Comparison of ENCODE assay signal across 8 cellular contexts in genomic region chr5:65103674-65104035, GRCh38.
A peak's percentile ranks its signal among the peaks of the same experiment; 100 is the strongest.
DNase-seq lines count a peak whose midpoint lies in the region; ATAC-seq, FAIRE-seq and TF ChIP-seq lines count a peak whose summit lies in the region.

No MANE protein-coding gene starts in this region.

- no peak for FAIRE-seq in RCC 7860 (lab: Jason Lieb, UNC)

- H3K36me3 ChIP-seq in adrenal gland (replicated peaks in 1 of 2) (no peaks in the 10 kb centered on the region), upper lobe of left lung (no peaks in the 10 kb centered on the region)

- no peaks in the 10 kb centered on the region for H3K27me3 ChIP-seq in adrenal gland
- H3K27me3 ChIP-seq in upper lobe of left lung = no peaks in the 10 kb centered on the region

- no peak for ATAC-seq in Right ventricle myocardium inferior
- ATAC-seq in Right ventricle myocardium superior (ENCODE audit: poor library complexity) = no peak
- ATAC-seq in upper lobe of left lung (ENCODE audit: low FRiP score in 2 of 2) = no peak
- no peak for ATAC-seq in GM18511 (IDR thresholded peaks at IDR 0.05; ENCODE audit: unreplicated experiment)

- H3K4me3 ChIP-seq in adrenal gland (peak overlapping the region in 3 of 4 donors; percentile 22 to 84 (median 49)), upper lobe of left lung (peak overlapping the region; percentile 38 to 63 (median 58))

- no peak for TF ChIP-seq CTCF in adrenal gland (IDR thresholded peaks at IDR 0.05)
- TF ChIP-seq CTCF in upper lobe of left lung (IDR thresholded peaks at IDR 0.05) = no peak

- H3K27ac ChIP-seq in adrenal gland (peak overlapping the region in 2 of 5 donors; percentile 79 to 89), upper lobe of left lung (peak overlapping the region; percentile 86 to 91 (median 88))

- TF ChIP-seq POLR2A in adrenal gland (IDR thresholded peaks at IDR 0.05) = no peak
- no peak for TF ChIP-seq POLR2A in upper lobe of left lung (IDR thresholded peaks at IDR 0.05)

- TF ChIP-seq EP300 in upper lobe of left lung (IDR thresholded peaks at IDR 0.05) = no peak

- H3K9me3 ChIP-seq in adrenal gland (replicated peaks in 1 of 3) = no peaks in the 10 kb centered on the region
- no peaks in the 10 kb centered on the region for H3K9me3 ChIP-seq in upper lobe of left lung

- 83 to 94% (median 86%) methylated on average over 9 of the region's 9 CpGs for WGBS in adrenal gland, 4 donors
- WGBS in upper lobe of left lung, 2 donors = 68 to 74% methylated on average over 9 of the region's 9 CpGs

- intact Hi-C loops in Right ventricle myocardium inferior (cut with DNase I) = loop anchor here (5.0 kb wide), 4 partner anchors 66 to 291 kb away; no protein-coding TSS in a partner anchor
- intact Hi-C loops in Right ventricle myocardium superior (cut with DNase I) = loop anchor here (5.0 to 10.0 kb wide), 4 partner anchors 66 to 379 kb away; partner anchors contain the start of gene ADAMTS6
- intact Hi-C loops in adrenal gland (cut with DNase I) = loop anchor here in 1 of 2 donors (10.0 kb wide), 1 partner anchor 381 kb away; the partner anchor contains the start of gene ADAMTS6

- H3K4me1 ChIP-seq in adrenal gland (replicated peaks in 1 of 2) (peaks cover 0 to 4% of the 10 kb centered on the region in 2 donors), upper lobe of left lung (peaks cover 5 to 20% (median 8%) of the 10 kb centered on the region in 4 donors)

- peak; percentile 65 for DNase-seq in Right ventricle myocardium inferior (ENCODE audit: missing footprints)
- DNase-seq in Right ventricle myocardium superior = no peak
- DNase-seq in adrenal gland = peak in 1 of 7 donors; percentile 7
- DNase-seq in medulla oblongata (ENCODE audit: extremely low spot score) = peak; percentile 17
- DNase-seq in upper lobe of left lung = no peak
- DNase-seq in RCC 7860 (ENCODE audit: low spot score) = no peak
- DNase-seq in SHP77 (lab: John Stamatoyannopoulos, UW) = no peak

Comparison
In these comparisons a context has a peak if more than half of its experiments do, and no peak if none do; other contexts are left out.
1. DNase-seq: peak in Right ventricle myocardium inferior (single experiment) and medulla oblongata (single experiment); none in Right ventricle myocardium superior (single experiment), upper lobe of left lung (0 of 2), RCC 7860 (single experiment) and SHP77 (0 of 2).